In the genomic region with DNA sequence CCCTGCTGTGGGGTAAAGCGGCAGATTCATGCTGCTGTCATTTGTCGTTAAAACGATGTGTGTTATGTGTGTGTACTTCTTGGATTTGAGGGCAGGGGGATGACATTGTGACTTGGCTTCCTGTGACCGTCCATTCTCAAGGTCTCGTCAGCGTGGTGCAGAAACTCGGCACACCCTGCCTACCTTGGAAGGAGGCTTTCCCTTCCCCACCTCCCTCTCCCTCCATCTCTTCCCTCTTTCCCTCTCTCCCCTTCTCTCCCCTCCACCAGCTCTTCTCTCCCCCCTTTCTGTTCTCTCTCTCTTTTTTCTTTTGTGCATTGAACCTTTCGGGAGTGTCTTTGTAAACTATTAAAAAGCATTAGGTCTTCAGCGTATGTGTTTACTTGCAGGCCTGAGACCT, we compare ENCODE assay signal across 12 cellular contexts. TPM values are rescaled to one million over a fixed set of nuclear protein-coding genes. Genes with fewer than 3 reads are reported as not detected.
DNase-seq lines count a peak whose midpoint lies in the region; ATAC-seq and TF ChIP-seq lines count a peak whose summit lies in the region.
"Not testable (repeated sequence)": the region's sequence is repeated elsewhere in the genome, so short reads cannot be mapped to it uniquely, and the experiment has no call there.
"Had no signal": no experiment of that assay in that cellular context is flagged by ENCODE, and none has a peak within 500 bp of the region (broad histone marks: within the 10 kb centered on the region; RNA-seq: fewer than 3 reads in every experiment).

No MANE protein-coding gene starts in this region.

- H3K4me3 ChIP-seq in AG09309 (ENCODE audit: control insufficient read depth, low read depth, low read length) (peak overlapping the region; percentile 42), HCT116 (replicated peaks in 1 of 2; ENCODE audit: low read depth in 1 of 2, low read length in 2 of 2) (peak overlapping the region; percentile 25 to 32; a peak in 3 of 4 replicates), SK-N-MC (peak overlapping the region; percentile 53), hepatocyte (peak overlapping the region; percentile 36)

- H3K4me1 ChIP-seq in HCT116 (ENCODE audit: control insufficient read depth in 1 of 2, insufficient read depth in 2 of 2, low read length in 2 of 2); hepatocyte (ENCODE audit: insufficient read depth): not testable (repeated sequence)

- H3K27ac Mint-ChIP-seq in activated T-helper 2 cell treated with anti-CD3 and anti-CD28 coated beads, Interferon-gamma antibody, Interleukin-2, Interleukin-4, amounts not matched to agents 10 μg/mL and 5 μg/mL and 100 μg/mL, durations not matched to agents 14 hours and 24 hours and 36 hours, result peak overlapping the region; percentile 83
- H3K27ac Mint-ChIP-seq in dendritic cell treated with granulocyte-macrophage colony-stimulating factor and Interleukin-4, amounts not matched to agents 40 ng/mL and 50 ng/mL, for 4 days, result peak overlapping the region; percentile 57
- peak overlapping the region; percentile 64 to 85 for H3K27ac Mint-ChIP-seq in natural killer cell treated with Interleukin-12 subunit alpha and Interleukin-12 subunit beta and Interleukin-15 and Interleukin-18, amount 100 ng/mL, for 72 hours

- POLR2A ChIA-PET in HCT116 (lab: Charles Lee), result not testable (repeated sequence)

- CTCF ChIA-PET in HCT116 (lab: Charles Lee), result not testable (repeated sequence)

- not testable (repeated sequence) for BruUV-seq in HCT116 (replicated peaks; lab: Mats Ljungman, UMichigan)

- peak overlapping the region; percentile 94 for H3K4me3 Mint-ChIP-seq in activated T-helper 2 cell treated with anti-CD3 and anti-CD28 coated beads, Interferon-gamma antibody, Interleukin-2, Interleukin-4, amounts not matched to agents 10 μg/mL and 5 μg/mL and 100 μg/mL, durations not matched to agents 14 hours and 24 hours and 36 hours (ENCODE audit: low read depth)
- peak overlapping the region; percentile 79 for H3K4me3 Mint-ChIP-seq in dendritic cell treated with granulocyte-macrophage colony-stimulating factor and Interleukin-4, amounts not matched to agents 40 ng/mL and 50 ng/mL, for 4 days
- H3K4me3 Mint-ChIP-seq in natural killer cell treated with Interleukin-12 subunit alpha and Interleukin-12 subunit beta and Interleukin-15 and Interleukin-18, amount 100 ng/mL, for 72 hours, result peak overlapping the region; percentile 93

- RAD21 ChIA-PET in HCT116 (lab: Charles Lee; ENCODE audit: low non-redundant PET in 1 of 2, low total read pairs in 2 of 2, uncharacterized antibody in 2 of 2, unreplicated experiment in 2 of 2), result not testable (repeated sequence)

- not testable (repeated sequence) for DNase-seq in AG09309 (ENCODE audit: low read depth); HCT116 (ENCODE audit: low read depth, low spot score); SK-N-MC (ENCODE audit: low read depth, low spot score); hepatocyte (ENCODE audit: low spot score); natural killer cell treated with Interleukin-12 subunit alpha and Interleukin-12 subunit beta and Interleukin-15 and Interleukin-18, amount 100 ng/mL, for 72 hours (ENCODE audit: low spot score)
- DNase-seq in activated T-helper 2 cell treated with anti-CD3 and anti-CD28 coated beads, Interferon-gamma antibody, Interleukin-2, Interleukin-4, amounts not matched to agents 10 μg/mL and 5 μg/mL and 100 μg/mL, durations not matched to agents 14 hours and 24 hours and 36 hours (ENCODE audit: low spot score), result peak; percentile 9
- DNase-seq in stimulated activated CD4-positive, alpha-beta T cell treated with anti-CD3 and anti-CD28 coated beads, Interleukin-1b, Interleukin-23, amount 100 ng/mL, for 48 hours, result peak; percentile 1

- not testable (repeated sequence) for TF ChIP-seq POLR2A in HCT116 (IDR thresholded peaks at IDR 0.05; ENCODE audit: borderline replicate concordance, extremely low read depth, insufficient read depth, insufficient read length)

- H2AFZ ChIP-seq in HCT116 (ENCODE audit: low read depth, low read length, poor library complexity, severe bottlenecking); hepatocyte: not testable (repeated sequence)

- not testable (repeated sequence) for H3K4me2 ChIP-seq in HCT116 (ENCODE audit: low read length)
- H3K4me2 ChIP-seq in hepatocyte, result peak overlapping the region; percentile 72

- H3K27me3 ChIP-seq in HCT116 (ENCODE audit: insufficient read depth, low read length); hepatocyte: not testable (repeated sequence)

- intact Hi-C loops in HCT116 (cut with micrococcal nuclease); activated T-helper 2 cell treated with anti-CD3 and anti-CD28 coated beads, Interferon-gamma antibody, Interleukin-2, Interleukin-4, amounts not matched to agents 10 μg/mL and 5 μg/mL and 100 μg/mL, durations not matched to agents 14 hours and 24 hours and 36 hours (cut with micrococcal nuclease); dendritic cell treated with granulocyte-macrophage colony-stimulating factor and Interleukin-4, amounts not matched to agents 40 ng/mL and 50 ng/mL, for 4 days (cut with micrococcal nuclease): not testable (repeated sequence)

- not testable (repeated sequence) for H3K27ac ChIP-seq in HCT116 (ENCODE audit: low read depth, low read length); SK-N-MC
- peak overlapping the region; percentile 68 for H3K27ac ChIP-seq in hepatocyte

- not testable (repeated sequence) for H3K27me3 Mint-ChIP-seq in activated T-helper 2 cell treated with anti-CD3 and anti-CD28 coated beads, Interferon-gamma antibody, Interleukin-2, Interleukin-4, amounts not matched to agents 10 μg/mL and 5 μg/mL and 100 μg/mL, durations not matched to agents 14 hours and 24 hours and 36 hours (ENCODE audit: low read depth); dendritic cell treated with granulocyte-macrophage colony-stimulating factor and Interleukin-4, amounts not matched to agents 40 ng/mL and 50 ng/mL, for 4 days; natural killer cell treated with Interleukin-12 subunit alpha and Interleukin-12 subunit beta and Interleukin-15 and Interleukin-18, amount 100 ng/mL, for 72 hours

- WGBS in hepatocyte (ENCODE audit: low lambda C conversion rate, missing lambda C conversion rate), result 8% methylated on average over 9 of the region's 9 CpGs

- not testable (repeated sequence) for H3K4me1 Mint-ChIP-seq in activated T-helper 2 cell treated with anti-CD3 and anti-CD28 coated beads, Interferon-gamma antibody, Interleukin-2, Interleukin-4, amounts not matched to agents 10 μg/mL and 5 μg/mL and 100 μg/mL, durations not matched to agents 14 hours and 24 hours and 36 hours (ENCODE audit: low read depth); dendritic cell treated with granulocyte-macrophage colony-stimulating factor and Interleukin-4, amounts not matched to agents 40 ng/mL and 50 ng/mL, for 4 days (ENCODE audit: low read depth); natural killer cell treated with Interleukin-12 subunit alpha and Interleukin-12 subunit beta and Interleukin-15 and Interleukin-18, amount 100 ng/mL, for 72 hours (ENCODE audit: low read depth in 2 of 2)

- not testable (repeated sequence) for H3K79me2 ChIP-seq in HCT116 (ENCODE audit: insufficient read depth, low read length); hepatocyte

- not testable (repeated sequence) for H3K9me2 ChIP-seq in HCT116 (ENCODE audit: insufficient read depth); hepatocyte (replicated peaks; ENCODE audit: insufficient read depth)

- not testable (repeated sequence) for H4K20me1 ChIP-seq in HCT116 (ENCODE audit: insufficient read depth); hepatocyte (ENCODE audit: insufficient read depth, poor library complexity, severe bottlenecking)

- H3K9me3 Mint-ChIP-seq in activated T-helper 2 cell treated with anti-CD3 and anti-CD28 coated beads, Interferon-gamma antibody, Interleukin-2, Interleukin-4, amounts not matched to agents 10 μg/mL and 5 μg/mL and 100 μg/mL, durations not matched to agents 14 hours and 24 hours and 36 hours; dendritic cell treated with granulocyte-macrophage colony-stimulating factor and Interleukin-4, amounts not matched to agents 40 ng/mL and 50 ng/mL, for 4 days; natural killer cell treated with Interleukin-12 subunit alpha and Interleukin-12 subunit beta and Interleukin-15 and Interleukin-18, amount 100 ng/mL, for 72 hours: not testable (repeated sequence)

- not testable (repeated sequence) for H3K36me3 Mint-ChIP-seq in activated T-helper 2 cell treated with anti-CD3 and anti-CD28 coated beads, Interferon-gamma antibody, Interleukin-2, Interleukin-4, amounts not matched to agents 10 μg/mL and 5 μg/mL and 100 μg/mL, durations not matched to agents 14 hours and 24 hours and 36 hours (ENCODE audit: low read depth); dendritic cell treated with granulocyte-macrophage colony-stimulating factor and Interleukin-4, amounts not matched to agents 40 ng/mL and 50 ng/mL, for 4 days (ENCODE audit: low read depth); natural killer cell treated with Interleukin-12 subunit alpha and Interleukin-12 subunit beta and Interleukin-15 and Interleukin-18, amount 100 ng/mL, for 72 hours

- not testable (repeated sequence) for ATAC-seq in HCT116; natural killer cell treated with Interleukin-12 subunit alpha and Interleukin-12 subunit beta and Interleukin-15 and Interleukin-18, amount 100 ng/mL, for 72 hours

- H3K9ac ChIP-seq in HCT116 (ENCODE audit: low read length); SK-N-MC (ENCODE audit: insufficient read length): not testable (repeated sequence)

- not testable (repeated sequence) for H3K36me3 ChIP-seq in HCT116 (ENCODE audit: control insufficient read depth in 1 of 2, insufficient read depth in 2 of 2, low read length in 2 of 2); SK-N-MC (ENCODE audit: insufficient read depth, low read length); hepatocyte (replicated peaks; ENCODE audit: insufficient read depth, low read depth)

- TF ChIP-seq RAD21 in HCT116 (IDR thresholded peaks at IDR 0.05; ENCODE audit: low read depth), result not testable (repeated sequence)

- not testable (repeated sequence) for H3K9me3 ChIP-seq in HCT116 (ENCODE audit: control insufficient read depth in 1 of 2, insufficient read depth in 1 of 2, low read depth in 1 of 2, low read length in 2 of 2); SK-N-MC (ENCODE audit: low read depth, low read length); hepatocyte (ENCODE audit: low read depth)

- not testable (repeated sequence) for TF ChIP-seq CTCF in AG09309 (IDR thresholded peaks at IDR 0.05; ENCODE audit: control insufficient read depth, insufficient read depth, low read depth, low read length, missing control alignments); HCT116 (IDR thresholded peaks at IDR 0.05 in 2 of 3, conservative IDR thresholded peaks at IDR 0.05 in 1 of 3; ENCODE audit: borderline replicate concordance in 1 of 3, insufficient read depth in 1 of 3, low read depth in 2 of 3, low read length in 2 of 3); hepatocyte (IDR thresholded peaks at IDR 0.05; ENCODE audit: poor library complexity)

RNA-seq across cellular contexts. Expression of gene GOLGA6L25, which starts 36.4 kb away (rescaled TPM):
- total RNA-seq in HCT116 (2021; ENCODE audit: unreplicated experiment), result not detected
- not detected in 2 replicates for polyA plus RNA-seq in HCT116 (2012)
- not detected in 2 replicates for total RNA-seq in activated T-helper 2 cell treated with anti-CD3 and anti-CD28 coated beads, Interferon-gamma antibody, Interleukin-2, Interleukin-4, amounts not matched to agents 10 μg/mL and 5 μg/mL and 100 μg/mL, durations not matched to agents 14 hours and 24 hours and 36 hours
- not detected in 2 replicates for total RNA-seq in hepatocyte
- polyA plus RNA-seq in hepatocyte, result not detected in 2 replicates
- not detected for total RNA-seq in natural killer cell treated with Interleukin-12 subunit alpha and Interleukin-12 subunit beta and Interleukin-15 and Interleukin-18, amount 100 ng/mL, for 72 hours
- total RNA-seq: esophagus mucosa; posterior vena cava; T-helper 2 cell treated with Interferon-gamma antibody and Interleukin-4, amounts not matched to agents 100 ng/mL and 5 ng/mL, for 36 hours; ureter had no signal

RNA-seq across cellular contexts. Expression of gene GOLGA8G, which starts 57.0 kb away (rescaled TPM):
- not detected for total RNA-seq in HCT116 (2021; ENCODE audit: unreplicated experiment)
- polyA plus RNA-seq in HCT116 (2012), result not detected in 2 replicates
- not detected in 2 replicates for total RNA-seq in activated T-helper 2 cell treated with anti-CD3 and anti-CD28 coated beads, Interferon-gamma antibody, Interleukin-2, Interleukin-4, amounts not matched to agents 10 μg/mL and 5 μg/mL and 100 μg/mL, durations not matched to agents 14 hours and 24 hours and 36 hours
- not detected in 2 replicates for total RNA-seq in hepatocyte
- not detected in 2 replicates for polyA plus RNA-seq in hepatocyte
- not detected for total RNA-seq in natural killer cell treated with Interleukin-12 subunit alpha and Interleukin-12 subunit beta and Interleukin-15 and Interleukin-18, amount 100 ng/mL, for 72 hours
- total RNA-seq: esophagus mucosa, posterior vena cava, ureter had no signal
